ENCODE assay signal across 2 cellular contexts in the genomic region with DNA sequence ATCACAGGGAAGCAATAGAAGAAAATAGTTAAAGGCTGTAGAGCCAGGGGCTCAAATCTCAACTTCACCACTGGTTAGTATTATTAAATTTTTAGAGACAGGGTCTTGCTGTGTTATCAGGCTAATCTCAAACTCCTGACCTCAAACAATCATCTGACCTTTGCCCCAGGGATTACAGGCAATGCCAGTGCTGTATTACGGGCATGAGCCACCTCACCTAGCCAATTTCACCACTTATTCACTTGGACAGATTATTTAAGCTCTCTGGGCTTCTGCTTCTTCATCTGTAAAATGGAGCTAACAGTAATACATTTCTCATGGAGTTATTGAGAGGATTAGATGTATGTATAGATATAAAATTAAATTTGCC.
TF ChIP-seq lines count a peak whose summit lies in the region.

No MANE protein-coding gene starts in this region.

TF ChIP-seq in liver, 16 proteins besides CTCF, POLR2A, EP300 and RAD21:
- no peak for TF ChIP-seq TAF1 (conservative IDR thresholded peaks at IDR 0.05)
- TF ChIP-seq NR2F2 (IDR thresholded peaks at IDR 0.05): no peak
- TF ChIP-seq, protein P1, sequence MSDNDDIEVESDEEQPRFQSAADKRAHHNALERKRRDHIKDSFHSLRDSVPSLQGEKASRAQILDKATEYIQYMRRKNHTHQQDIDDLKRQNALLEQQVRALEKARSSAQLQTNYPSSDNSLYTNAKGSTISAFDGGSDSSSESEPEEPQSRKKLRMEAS (IDR thresholded peaks at IDR 0.05): no peak
- peak in 1 of 2 donors; percentile 7 for TF ChIP-seq JUND (IDR thresholded peaks at IDR 0.05)
- no peak for TF ChIP-seq SP1 (IDR thresholded peaks at IDR 0.05)
- TF ChIP-seq, protein P2, sequence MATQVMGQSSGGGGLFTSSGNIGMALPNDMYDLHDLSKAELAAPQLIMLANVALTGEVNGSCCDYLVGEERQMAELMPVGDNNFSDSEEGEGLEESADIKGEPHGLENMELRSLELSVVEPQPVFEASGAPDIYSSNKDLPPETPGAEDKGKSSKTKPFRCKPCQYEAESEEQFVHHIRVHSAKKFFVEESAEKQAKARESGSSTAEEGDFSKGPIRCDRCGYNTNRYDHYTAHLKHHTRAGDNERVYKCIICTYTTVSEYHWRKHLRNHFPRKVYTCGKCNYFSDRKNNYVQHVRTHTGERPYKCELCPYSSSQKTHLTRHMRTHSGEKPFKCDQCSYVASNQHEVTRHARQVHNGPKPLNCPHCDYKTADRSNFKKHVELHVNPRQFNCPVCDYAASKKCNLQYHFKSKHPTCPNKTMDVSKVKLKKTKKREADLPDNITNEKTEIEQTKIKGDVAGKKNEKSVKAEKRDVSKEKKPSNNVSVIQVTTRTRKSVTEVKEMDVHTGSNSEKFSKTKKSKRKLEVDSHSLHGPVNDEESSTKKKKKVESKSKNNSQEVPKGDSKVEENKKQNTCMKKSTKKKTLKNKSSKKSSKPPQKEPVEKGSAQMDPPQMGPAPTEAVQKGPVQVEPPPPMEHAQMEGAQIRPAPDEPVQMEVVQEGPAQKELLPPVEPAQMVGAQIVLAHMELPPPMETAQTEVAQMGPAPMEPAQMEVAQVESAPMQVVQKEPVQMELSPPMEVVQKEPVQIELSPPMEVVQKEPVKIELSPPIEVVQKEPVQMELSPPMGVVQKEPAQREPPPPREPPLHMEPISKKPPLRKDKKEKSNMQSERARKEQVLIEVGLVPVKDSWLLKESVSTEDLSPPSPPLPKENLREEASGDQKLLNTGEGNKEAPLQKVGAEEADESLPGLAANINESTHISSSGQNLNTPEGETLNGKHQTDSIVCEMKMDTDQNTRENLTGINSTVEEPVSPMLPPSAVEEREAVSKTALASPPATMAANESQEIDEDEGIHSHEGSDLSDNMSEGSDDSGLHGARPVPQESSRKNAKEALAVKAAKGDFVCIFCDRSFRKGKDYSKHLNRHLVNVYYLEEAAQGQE (IDR thresholded peaks at IDR 0.05): peak; percentile 9
- no peak for TF ChIP-seq HNF4G (IDR thresholded peaks at IDR 0.05)
- TF ChIP-seq, protein P3, sequence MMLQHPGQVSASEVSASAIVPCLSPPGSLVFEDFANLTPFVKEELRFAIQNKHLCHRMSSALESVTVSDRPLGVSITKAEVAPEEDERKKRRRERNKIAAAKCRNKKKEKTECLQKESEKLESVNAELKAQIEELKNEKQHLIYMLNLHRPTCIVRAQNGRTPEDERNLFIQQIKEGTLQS (IDR thresholded peaks at IDR 0.05): no peak
- no peak for TF ChIP-seq FOXA2 (IDR thresholded peaks at IDR 0.05)
- peak in 1 of 2 donors; percentile 2 for TF ChIP-seq EGR1 (IDR thresholded peaks at IDR 0.05; ENCODE audit: low read depth in 2 of 2)
- peak; percentile 85 to 91 for TF ChIP-seq HNF4A (conservative IDR thresholded peaks at IDR 0.05)
- TF ChIP-seq, protein P4, sequence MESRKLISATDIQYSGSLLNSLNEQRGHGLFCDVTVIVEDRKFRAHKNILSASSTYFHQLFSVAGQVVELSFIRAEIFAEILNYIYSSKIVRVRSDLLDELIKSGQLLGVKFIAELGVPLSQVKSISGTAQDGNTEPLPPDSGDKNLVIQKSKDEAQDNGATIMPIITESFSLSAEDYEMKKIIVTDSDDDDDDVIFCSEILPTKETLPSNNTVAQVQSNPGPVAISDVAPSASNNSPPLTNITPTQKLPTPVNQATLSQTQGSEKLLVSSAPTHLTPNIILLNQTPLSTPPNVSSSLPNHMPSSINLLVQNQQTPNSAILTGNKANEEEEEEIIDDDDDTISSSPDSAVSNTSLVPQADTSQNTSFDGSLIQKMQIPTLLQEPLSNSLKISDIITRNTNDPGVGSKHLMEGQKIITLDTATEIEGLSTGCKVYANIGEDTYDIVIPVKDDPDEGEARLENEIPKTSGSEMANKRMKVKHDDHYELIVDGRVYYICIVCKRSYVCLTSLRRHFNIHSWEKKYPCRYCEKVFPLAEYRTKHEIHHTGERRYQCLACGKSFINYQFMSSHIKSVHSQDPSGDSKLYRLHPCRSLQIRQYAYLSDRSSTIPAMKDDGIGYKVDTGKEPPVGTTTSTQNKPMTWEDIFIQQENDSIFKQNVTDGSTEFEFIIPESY (IDR thresholded peaks at IDR 0.05): no peak
- TF ChIP-seq FOXA1 (IDR thresholded peaks at IDR 0.05): no peak
- TF ChIP-seq RXRA (IDR thresholded peaks at IDR 0.05): peak; percentile 77 to 85
- no peak for TF ChIP-seq YY1 (IDR thresholded peaks at IDR 0.05)
- TF ChIP-seq GABPA (IDR thresholded peaks at IDR 0.05 in 1 of 2, conservative IDR thresholded peaks at IDR 0.05 in 1 of 2): no peak

TF ChIP-seq in HepG2, 621 proteins besides CTCF, POLR2A, EP300 and RAD21:
- TF ChIP-seq, protein P5, sequence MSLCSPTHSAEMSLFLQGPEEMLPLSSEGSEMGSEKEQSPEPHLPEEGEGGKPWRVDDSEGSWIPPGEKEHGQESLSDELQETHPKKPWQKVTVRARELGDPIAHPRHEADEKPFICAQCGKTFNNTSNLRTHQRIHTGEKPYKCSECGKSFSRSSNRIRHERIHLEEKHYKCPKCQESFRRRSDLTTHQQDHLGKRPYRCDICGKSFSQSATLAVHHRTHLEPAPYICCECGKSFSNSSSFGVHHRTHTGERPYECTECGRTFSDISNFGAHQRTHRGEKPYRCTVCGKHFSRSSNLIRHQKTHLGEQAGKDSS (CRISPR knock-in tag; IDR thresholded peaks at IDR 0.05; ENCODE audit: borderline replicate concordance, low read depth): no peak
- TF ChIP-seq, protein P6, sequence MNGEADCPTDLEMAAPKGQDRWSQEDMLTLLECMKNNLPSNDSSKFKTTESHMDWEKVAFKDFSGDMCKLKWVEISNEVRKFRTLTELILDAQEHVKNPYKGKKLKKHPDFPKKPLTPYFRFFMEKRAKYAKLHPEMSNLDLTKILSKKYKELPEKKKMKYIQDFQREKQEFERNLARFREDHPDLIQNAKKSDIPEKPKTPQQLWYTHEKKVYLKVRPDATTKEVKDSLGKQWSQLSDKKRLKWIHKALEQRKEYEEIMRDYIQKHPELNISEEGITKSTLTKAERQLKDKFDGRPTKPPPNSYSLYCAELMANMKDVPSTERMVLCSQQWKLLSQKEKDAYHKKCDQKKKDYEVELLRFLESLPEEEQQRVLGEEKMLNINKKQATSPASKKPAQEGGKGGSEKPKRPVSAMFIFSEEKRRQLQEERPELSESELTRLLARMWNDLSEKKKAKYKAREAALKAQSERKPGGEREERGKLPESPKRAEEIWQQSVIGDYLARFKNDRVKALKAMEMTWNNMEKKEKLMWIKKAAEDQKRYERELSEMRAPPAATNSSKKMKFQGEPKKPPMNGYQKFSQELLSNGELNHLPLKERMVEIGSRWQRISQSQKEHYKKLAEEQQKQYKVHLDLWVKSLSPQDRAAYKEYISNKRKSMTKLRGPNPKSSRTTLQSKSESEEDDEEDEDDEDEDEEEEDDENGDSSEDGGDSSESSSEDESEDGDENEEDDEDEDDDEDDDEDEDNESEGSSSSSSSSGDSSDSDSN (CRISPR knock-in tag; IDR thresholded peaks at IDR 0.05): no peak
- TF ChIP-seq ZNF17 (CRISPR knock-in tag; IDR thresholded peaks at IDR 0.05): no peak
- TF ChIP-seq ARNTL (CRISPR knock-in tag; IDR thresholded peaks at IDR 0.05): no peak
- no peak for TF ChIP-seq SYNCRIP (IDR thresholded peaks at IDR 0.05; ENCODE audit: insufficient read depth, low read depth, low read length)
- TF ChIP-seq HIVEP1 (CRISPR knock-in tag; IDR thresholded peaks at IDR 0.05): no peak
- TF ChIP-seq ZNF451 (CRISPR knock-in tag; IDR thresholded peaks at IDR 0.05): no peak
TF ChIP-seq in HepG2: peak in this region for 0.
